Comparison of ENCODE assay signal across 26 cellular contexts in the genomic region with DNA sequence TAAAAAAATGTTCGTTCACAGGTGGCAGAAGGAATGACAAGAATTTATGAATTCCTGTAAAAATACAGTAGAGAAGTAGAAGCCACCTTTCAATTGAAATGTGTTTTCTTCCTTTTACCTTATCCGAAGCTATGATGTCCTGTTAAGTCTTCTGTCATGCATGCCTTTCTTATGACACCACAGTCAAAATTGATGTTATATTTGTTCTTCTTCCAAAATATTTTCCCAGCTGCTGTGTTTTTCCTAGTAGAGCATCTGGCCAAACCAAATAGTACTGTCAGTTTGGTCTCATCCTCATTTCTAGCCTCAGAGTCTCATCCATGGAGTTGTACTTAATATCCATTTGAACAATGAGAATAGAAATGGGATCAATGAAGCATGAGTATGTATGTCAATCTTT.
A peak's percentile ranks its signal among the peaks of the same experiment; 100 is the strongest.
DNase-seq lines count a peak whose midpoint lies in the region; ATAC-seq and TF ChIP-seq lines count a peak whose summit lies in the region.
"Had no signal": no experiment of that assay in that cellular context is flagged by ENCODE, and none has a peak within 500 bp of the region (broad histone marks: within the 10 kb centered on the region; RNA-seq: fewer than 3 reads in every experiment).

No MANE protein-coding gene starts in this region.

- H3K27ac ChIP-seq in heart left ventricle, result peak overlapping the region in 5 of 12 donors; percentile 8 to 65 (median 46)
- H3K27ac ChIP-seq: BLaER1, pancreas, skin epidermis, upper lobe of right lung had no signal

- DNase-seq in heart left ventricle (no peak), left cardiac atrium (no peak), SHP77 treated with DMSO at 0.1 percent for 48 hours (lab: John Stamatoyannopoulos, UW) (peak; percentile 72), fibroblast of villous mesenchyme (ENCODE audit: low read depth) (peak; percentile 68), stromal cell of bone marrow (ENCODE audit: low read depth) (peak; percentile 19), SKM-1 (lab: John Stamatoyannopoulos, UW; ENCODE audit: unreplicated experiment) (no peak), GM19238 (ENCODE audit: insufficient read length, low spot score) (no peak), NCI-H2107 (lab: John Stamatoyannopoulos, UW) (no peak)
- DNase-seq: 8988T; activated CD4-positive, alpha-beta T cell treated with anti-CD3 and anti-CD28 coated beads for 48 hours; activated effector memory CD4-positive, alpha-beta T cell treated with Interleukin-2 at 50 U/mL for 16 hours; cerebellar nuclear complex; effector CD8-positive, alpha-beta T cell; mammary epithelial cell; naive B cell; NCI-H187 treated with DMSO at 0.1 percent for 48 hours; NCI-H510A treated with DMSO at 0.1 percent for 48 hours; pancreas; stimulated activated CD4-positive, alpha-beta T cell treated with anti-CD3 and anti-CD28 coated beads, Interleukin-4, amount 100 ng/mL, for 1 hour; stomach; T-cell; upper lobe of right lung had no signal

- intact Hi-C loops in heart left ventricle (cut with DNase I), result no loop called here
- intact Hi-C loops in left cardiac atrium (cut with DNase I), result loop anchor here in 1 of 2 donors (10.0 kb wide), 1 partner anchor 239 kb away; a partner anchor contains a TSS

- ATAC-seq in heart left ventricle, result peak in 3 of 4 donors; percentile 20 to 76 (median 29)
- ATAC-seq in left cardiac atrium, result no peak
- ATAC-seq: esophagus mucosa, pancreas, T-cell, upper lobe of right lung had no signal

- no peak for TF ChIP-seq POLR2A in heart left ventricle (IDR thresholded peaks at IDR 0.05)

- H3K27me3 ChIP-seq in heart left ventricle, result no peaks in the 10 kb centered on the region
- H3K27me3 ChIP-seq: BLaER1, hepatocyte, pancreas, stomach, upper lobe of right lung had no signal

- WGBS in heart left ventricle, 4 donors, result 49 to 64% (median 60%) methylated on average over 2 of the region's 2 CpGs

- H3K4me1 ChIP-seq in heart left ventricle, result peaks cover 0 to 16% (median 0%) of the 10 kb centered on the region in 12 donors
- H3K4me1 ChIP-seq: BLaER1, pancreas, upper lobe of right lung had no signal

- H3K36me3 ChIP-seq in heart left ventricle, result no peaks in the 10 kb centered on the region
- H3K36me3 ChIP-seq: BLaER1, pancreas, upper lobe of right lung had no signal

- TF ChIP-seq CTCF in heart left ventricle (IDR thresholded peaks at IDR 0.05) (no peak), fibroblast of villous mesenchyme (IDR thresholded peaks at IDR 0.05; ENCODE audit: insufficient read depth, low read depth, low read length) (no peak)

- H3K4me3 ChIP-seq in heart left ventricle (no peak overlapping the region), fibroblast of villous mesenchyme (ENCODE audit: low read depth, low read length) (no peak overlapping the region)
- H3K4me3 ChIP-seq: BLaER1, hepatocyte, pancreas, skin epidermis, stomach, upper lobe of right lung had no signal

- no peaks in the 10 kb centered on the region for H3K9me3 ChIP-seq in heart left ventricle
- H3K9me3 ChIP-seq: BLaER1, pancreas, stomach, upper lobe of right lung had no signal

Comparison
In these comparisons a context has a peak if more than half of its experiments do, and no peak if none do; other contexts are left out.
1. ATAC-seq: peak in heart left ventricle (3 of 4); none in left cardiac atrium (0 of 2).
2. DNase-seq: peak in SHP77 treated with DMSO at 0.1 percent for 48 hours (single experiment), fibroblast of villous mesenchyme (single experiment) and stromal cell of bone marrow (single experiment); none in heart left ventricle (0 of 5), left cardiac atrium (single experiment), SKM-1 (single experiment), GM19238 (single experiment) and NCI-H2107 (single experiment).